ENCODE assay signal across 30 cellular contexts in genomic region chr15:100279849-100280248, GRCh38.
"Had no signal": no experiment of that assay in that cellular context is flagged by ENCODE, and none has a peak within 500 bp of the region (broad histone marks: within the 10 kb centered on the region; RNA-seq: fewer than 3 reads in every experiment).

No MANE protein-coding gene starts in this region.

- DNase-seq: activated CD4-positive, alpha-beta T cell treated with anti-CD3 and anti-CD28 coated beads for 1 hour; activated CD4-positive, alpha-beta T cell treated with anti-CD3 and anti-CD28 coated beads for 48 hours; activated CD4-positive, CD25-positive, alpha-beta regulatory T cell; activated CD8-positive, alpha-beta memory T cell treated with anti-CD3 and anti-CD28 coated beads, Interleukin-2, amount 50 U/mL, for 4 hours; activated gamma-delta T cell treated with Interleukin-2 at 50 U/mL for 16 hours; activated naive CD4-positive, alpha-beta T cell treated with anti-CD3 and anti-CD28 coated beads for 36 hours; activated naive CD8-positive, alpha-beta T cell treated with anti-CD3 and anti-CD28 coated beads for 36 hours; activated T-cell treated with anti-CD3 and anti-CD28 coated beads for 4 hours; activated T-cell treated with anti-CD3 and anti-CD28 coated beads, Interleukin-2, amount 50 U/mL, for 4 hours; caudate nucleus; Kasumi-1; KG1; MG63; NCI-H1048; NCI-H1105 treated with DMSO at 0.1 percent for 48 hours; NCI-H1436; NCI-H1694; NCI-H1930; NCI-H2081 treated with DMSO at 0.1 percent for 48 hours; NCI-H345; NCI-H524 treated with DMSO at 0.1 percent for 48 hours; SHP77; SJCRH30; T1000; WERI-Rb-1 had no signal

- H3K4me3 ChIP-seq: adrenal gland, breast epithelium, MG63, SJCRH30, SK-N-MC had no signal

- H3K27me3 ChIP-seq: adrenal gland, breast epithelium, MG63, SJCRH30 had no signal

- H3K27ac Mint-ChIP-seq: activated naive CD4-positive, alpha-beta T cell treated with anti-CD3 and anti-CD28 coated beads for 36 hours; activated naive CD8-positive, alpha-beta T cell treated with anti-CD3 and anti-CD28 coated beads for 36 hours; activated T-helper 1 cell treated with anti-CD3 and anti-CD28 coated beads, Interleukin-12 subunit alpha, Interleukin-12 subunit beta, Interleukin-2, Interleukin-4 antibody, amounts not matched to agents 30 ng/mL and 10 ng/mL and 1 ng/mL, durations not matched to agents 14 hours and 24 hours and 36 hours had no signal

- H3K4me3 Mint-ChIP-seq: activated naive CD4-positive, alpha-beta T cell treated with anti-CD3 and anti-CD28 coated beads for 36 hours; activated naive CD8-positive, alpha-beta T cell treated with anti-CD3 and anti-CD28 coated beads for 36 hours; activated T-cell treated with anti-CD3 and anti-CD28 coated beads, Interleukin-2, amount 50 U/mL, for 4 hours; activated T-helper 1 cell treated with anti-CD3 and anti-CD28 coated beads, Interleukin-12 subunit alpha, Interleukin-12 subunit beta, Interleukin-2, Interleukin-4 antibody, amounts not matched to agents 30 ng/mL and 10 ng/mL and 1 ng/mL, durations not matched to agents 14 hours and 24 hours and 36 hours had no signal

- H3K4me1 ChIP-seq: adrenal gland, breast epithelium had no signal

- H3K9me3 Mint-ChIP-seq: activated naive CD4-positive, alpha-beta T cell treated with anti-CD3 and anti-CD28 coated beads for 36 hours; activated naive CD8-positive, alpha-beta T cell treated with anti-CD3 and anti-CD28 coated beads for 36 hours; activated T-cell treated with anti-CD3 and anti-CD28 coated beads, Interleukin-2, amount 50 U/mL, for 4 hours; activated T-helper 1 cell treated with anti-CD3 and anti-CD28 coated beads, Interleukin-12 subunit alpha, Interleukin-12 subunit beta, Interleukin-2, Interleukin-4 antibody, amounts not matched to agents 30 ng/mL and 10 ng/mL and 1 ng/mL, durations not matched to agents 14 hours and 24 hours and 36 hours had no signal

- H3K36me3 ChIP-seq: adrenal gland, breast epithelium, MG63, SJCRH30, WERI-Rb-1 had no signal

- H3K4me1 Mint-ChIP-seq: activated naive CD8-positive, alpha-beta T cell treated with anti-CD3 and anti-CD28 coated beads for 36 hours had no signal

- H3K27me3 Mint-ChIP-seq: activated naive CD8-positive, alpha-beta T cell treated with anti-CD3 and anti-CD28 coated beads for 36 hours had no signal

- ATAC-seq: activated T-cell treated with anti-CD3 and anti-CD28 coated beads, Interleukin-2, amount 50 U/mL, for 4 hours; Panc1 had no signal

- H3K9me3 ChIP-seq: adrenal gland, breast epithelium, MG63, SJCRH30 had no signal

- H3K27ac ChIP-seq: adrenal gland, breast epithelium, SJCRH30, SK-N-MC, WERI-Rb-1 had no signal
